ENCODE assay signal across 14 cellular contexts in the genomic region with DNA sequence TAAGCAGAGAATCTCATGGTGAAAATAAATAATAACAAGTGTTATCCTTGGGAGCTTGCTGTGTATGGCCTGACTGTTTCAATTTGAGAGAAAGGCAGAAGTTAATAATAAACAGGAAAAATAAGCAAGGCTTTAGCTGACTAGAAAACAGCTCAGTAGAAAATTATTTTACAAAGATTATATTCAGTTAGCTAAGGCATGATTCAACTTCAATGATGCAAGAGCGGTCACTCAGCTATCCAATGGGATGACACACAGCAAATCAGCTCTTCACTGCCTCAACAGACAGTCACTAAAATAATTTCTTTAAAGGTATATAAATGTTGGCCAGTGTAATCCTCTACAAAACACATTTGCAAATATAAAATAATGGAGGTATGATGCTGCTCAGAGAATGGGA. TPM values are rescaled to one million over a fixed set of nuclear protein-coding genes. Genes with fewer than 3 reads are reported as not detected.
DNase-seq lines count a peak whose midpoint lies in the region; ATAC-seq and TF ChIP-seq lines count a peak whose summit lies in the region.
"Had no signal": no experiment of that assay in that cellular context is flagged by ENCODE, and none has a peak within 500 bp of the region (broad histone marks: within the 10 kb centered on the region; RNA-seq: fewer than 3 reads in every experiment).

No MANE protein-coding gene starts in this region.

- H3K4me1 Mint-ChIP-seq in activated naive CD4-positive, alpha-beta T cell treated with anti-CD3 and anti-CD28 coated beads, Interleukin-2, amount 10 ng/mL, durations not matched to agents 7 days and 5 days, result peaks cover 12% of the 10 kb centered on the region
- H3K4me1 Mint-ChIP-seq: activated naive CD8-positive, alpha-beta T cell treated with anti-CD3 and anti-CD28 coated beads, Interleukin-2, amount 50 U/mL, for 24 hours had no signal

- no peaks in the 10 kb centered on the region for H3K9me3 Mint-ChIP-seq in activated naive CD4-positive, alpha-beta T cell treated with anti-CD3 and anti-CD28 coated beads, Interleukin-2, amount 10 ng/mL, durations not matched to agents 7 days and 5 days
- H3K9me3 Mint-ChIP-seq: activated naive CD8-positive, alpha-beta T cell treated with anti-CD3 and anti-CD28 coated beads, Interleukin-2, amount 50 U/mL, for 24 hours had no signal

- H3K27me3 ChIP-seq in left lung, result no peaks in the 10 kb centered on the region

- no peak for ATAC-seq in left lung
- ATAC-seq: activated naive CD8-positive, alpha-beta T cell treated with anti-CD3 and anti-CD28 coated beads, Interleukin-2, amount 50 U/mL, for 24 hours had no signal

- DNase-seq in AG20443 (ENCODE audit: low spot score), result peak; percentile 77
- DNase-seq in LHCN-M2 (ENCODE audit: low read depth), result peak; percentile 38
- DNase-seq in dedifferentiated amniotic fluid mesenchymal stem cell (ENCODE audit: extremely low spot score), result peak; percentile 53
- peak; percentile 85 for DNase-seq in kidney glomerular epithelial cell (lab: John Stamatoyannopoulos, UW)
- DNase-seq in stimulated activated naive CD4-positive, alpha-beta T cell treated with Interleukin-2 at 50 U/mL for 16 hours (lab: John Stamatoyannopoulos, UW), result no peak
- DNase-seq in medulla oblongata (ENCODE audit: extremely low spot score), result no peak
- no peak for DNase-seq in left lung
- no peak for DNase-seq in activated naive CD4-positive, alpha-beta T cell treated with anti-CD3 and anti-CD28 coated beads, Interleukin-2, amount 10 ng/mL, durations not matched to agents 7 days and 5 days
- DNase-seq: activated CD4-positive, alpha-beta T cell treated with anti-CD3 and anti-CD28 coated beads, Interleukin-2, amount 50 U/mL, for 4 hours; activated naive CD8-positive, alpha-beta T cell treated with anti-CD3 and anti-CD28 coated beads, Interleukin-2, amount 50 U/mL, for 24 hours; cerebellar nuclear complex; DMS153; stimulated activated naive CD4-positive, alpha-beta T cell had no signal

- no peak overlapping the region for H3K4me3 ChIP-seq in left lung
- H3K4me3 ChIP-seq: prostate gland had no signal

- no peak overlapping the region for H3K27ac Mint-ChIP-seq in activated naive CD4-positive, alpha-beta T cell treated with anti-CD3 and anti-CD28 coated beads, Interleukin-2, amount 10 ng/mL, durations not matched to agents 7 days and 5 days
- H3K27ac Mint-ChIP-seq: activated naive CD8-positive, alpha-beta T cell treated with anti-CD3 and anti-CD28 coated beads, Interleukin-2, amount 50 U/mL, for 24 hours had no signal

- no peak for TF ChIP-seq CTCF in left lung (IDR thresholded peaks at IDR 0.05)

- intact Hi-C loops in left lung (cut with DNase I), result no loop called here

- peaks cover 5% of the 10 kb centered on the region for H3K36me3 Mint-ChIP-seq in activated naive CD4-positive, alpha-beta T cell treated with anti-CD3 and anti-CD28 coated beads, Interleukin-2, amount 10 ng/mL, durations not matched to agents 7 days and 5 days

- no peak overlapping the region for H3K27ac ChIP-seq in left lung
- H3K27ac ChIP-seq: prostate gland had no signal

- peaks cover 0 to 52% of the 10 kb centered on the region in 2 donors for H3K36me3 ChIP-seq in left lung
- H3K36me3 ChIP-seq: prostate gland had no signal

- H3K9me3 ChIP-seq in left lung, result no peaks in the 10 kb centered on the region
- H3K9me3 ChIP-seq: prostate gland had no signal

- H3K4me1 ChIP-seq in left lung, result no peaks in the 10 kb centered on the region
- H3K4me1 ChIP-seq: prostate gland had no signal

- CTCF ChIA-PET in activated naive CD4-positive, alpha-beta T cell treated with anti-CD3 and anti-CD28 coated beads, Interleukin-2, amount 10 ng/mL, durations not matched to agents 7 days and 5 days (lab: Charles Lee), result no interaction called here

- H3K27me3 Mint-ChIP-seq in activated naive CD4-positive, alpha-beta T cell treated with anti-CD3 and anti-CD28 coated beads, Interleukin-2, amount 10 ng/mL, durations not matched to agents 7 days and 5 days, result no peaks in the 10 kb centered on the region
- H3K27me3 Mint-ChIP-seq: activated naive CD8-positive, alpha-beta T cell treated with anti-CD3 and anti-CD28 coated beads, Interleukin-2, amount 50 U/mL, for 24 hours had no signal

- no peak overlapping the region for H3K4me3 Mint-ChIP-seq in activated naive CD4-positive, alpha-beta T cell treated with anti-CD3 and anti-CD28 coated beads, Interleukin-2, amount 10 ng/mL, durations not matched to agents 7 days and 5 days
- H3K4me3 Mint-ChIP-seq: activated naive CD8-positive, alpha-beta T cell treated with anti-CD3 and anti-CD28 coated beads, Interleukin-2, amount 50 U/mL, for 24 hours had no signal

RNA-seq across cellular contexts. Expression of a gene that starts 18.6 kb away (rescaled TPM):
- 25.8 and 27.7 TPM in 2 replicates for total RNA-seq in LHCN-M2 (2014; rRNA removed)
- polyA plus RNA-seq in LHCN-M2 (2012), result 24.1 TPM
- total RNA-seq in left lung, result 10 to 100 TPM; 11.6 to 13.6 TPM

RNA-seq across cellular contexts. Expression of a gene that starts 18.7 kb away (rescaled TPM):
- total RNA-seq in LHCN-M2 (2014; rRNA removed) (12.2 and 15.0 TPM in 2 replicates), left lung (10 to 100 TPM; 29.3 to 32.8 TPM)
- 16.3 TPM for polyA plus RNA-seq in LHCN-M2 (2012)

RNA-seq across cellular contexts. Expression of a gene that starts 37.5 kb away (rescaled TPM):
- total RNA-seq in LHCN-M2 (2014; rRNA removed) (12.1 and 12.9 TPM in 2 replicates), left lung (10 to 100 TPM; 12.7 to 15.9 TPM)
- polyA plus RNA-seq in LHCN-M2 (2012), result 2.9 TPM

RNA-seq across cellular contexts. Expression of a gene that starts 37.8 kb away (rescaled TPM):
- total RNA-seq in LHCN-M2 (2014; rRNA removed) (1.7 and 5.0 TPM in 2 replicates), left lung (1 to 10 TPM; 1.7 to 2.2 TPM)
- polyA plus RNA-seq in LHCN-M2 (2012), result 0.56 TPM

Comparison
In these comparisons a context has a peak if more than half of its experiments do, and no peak if none do; other contexts are left out.
1. DNase-seq: peak in AG20443 (single experiment), LHCN-M2 (single experiment), dedifferentiated amniotic fluid mesenchymal stem cell (single experiment) and kidney glomerular epithelial cell (single experiment); none in stimulated activated naive CD4-positive, alpha-beta T cell treated with Interleukin-2 at 50 U/mL for 16 hours (single experiment), medulla oblongata (single experiment), left lung (0 of 2) and activated naive CD4-positive, alpha-beta T cell treated with anti-CD3 and anti-CD28 coated beads, Interleukin-2, amount 10 ng/mL, durations not matched to agents 7 days and 5 days (single experiment).